In the genomic region with DNA sequence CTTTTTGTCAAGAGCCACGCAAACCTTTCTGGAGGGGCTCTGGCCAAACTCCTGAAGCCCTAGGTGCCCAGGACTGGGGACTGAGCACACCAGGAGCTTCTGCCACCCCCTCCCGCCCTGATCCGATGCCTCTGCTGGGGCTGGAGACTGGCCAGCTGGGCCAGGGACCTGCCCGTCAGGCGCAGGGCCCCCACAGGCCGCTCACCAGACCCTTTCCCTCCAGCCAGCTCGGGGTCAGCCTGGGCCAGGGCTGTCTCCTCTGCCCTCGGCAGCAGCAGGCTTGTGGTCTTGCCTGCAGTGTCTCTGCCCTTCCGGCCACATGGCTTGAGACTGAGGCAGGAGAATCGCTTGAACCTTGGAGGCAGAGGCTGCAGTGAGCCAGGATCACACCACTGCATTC, we compare ENCODE assay signal across 32 cellular contexts. TPM values are rescaled to one million over a fixed set of nuclear protein-coding genes. Genes with fewer than 3 reads are reported as not detected.
"Had no signal": no experiment of that assay in that cellular context is flagged by ENCODE, and none has a peak within 500 bp of the region (broad histone marks: within the 10 kb centered on the region; RNA-seq: fewer than 3 reads in every experiment).

No MANE protein-coding gene starts in this region.

- ATAC-seq: activated CD4-positive, alpha-beta T cell treated with anti-CD3 and anti-CD28 coated beads for 36 hours; activated CD8-positive, alpha-beta memory T cell treated with anti-CD3 and anti-CD28 coated beads, Interleukin-2, amount 10 ng/mL, durations not matched to agents 7 days and 5 days; activated CD8-positive, alpha-beta T cell treated with anti-CD3 and anti-CD28 coated beads, Interleukin-2, amount 10 ng/mL, durations not matched to agents 7 days and 5 days; activated naive CD8-positive, alpha-beta T cell treated with anti-CD3 and anti-CD28 coated beads, Interleukin-2, amount 50 U/mL, for 24 hours; effector memory CD8-positive, alpha-beta T cell; foreskin keratinocyte; gastrocnemius medialis had no signal

- H3K27me3 ChIP-seq: adrenal gland, ascending aorta, esophagus muscularis mucosa, foreskin keratinocyte, gastrocnemius medialis had no signal

- H3K4me3 ChIP-seq: adrenal gland, ascending aorta, esophagus muscularis mucosa, gastrocnemius medialis had no signal

- H3K9me3 ChIP-seq: adrenal gland, ascending aorta, esophagus muscularis mucosa, gastrocnemius medialis had no signal

- H3K27ac ChIP-seq: adrenal gland, ascending aorta, esophagus muscularis mucosa, foreskin keratinocyte, gastrocnemius medialis had no signal

- H3K4me1 ChIP-seq: adrenal gland, ascending aorta, esophagus muscularis mucosa, foreskin keratinocyte, gastrocnemius medialis had no signal

- DNase-seq: activated CD4-positive, alpha-beta memory T cell treated with anti-CD3 and anti-CD28 coated beads for 36 hours; activated CD4-positive, alpha-beta T cell treated with anti-CD3 and anti-CD28 coated beads for 36 hours; activated CD4-positive, alpha-beta T cell treated with anti-CD3 and anti-CD28 coated beads, Interleukin-2, amount 10 ng/mL, durations not matched to agents 24 days and 14 days; activated CD4-positive, CD25-positive, alpha-beta regulatory T cell; activated CD4-positive, CD25-positive, alpha-beta regulatory T cell treated with anti-CD3 and anti-CD28 coated beads, Interleukin-2, amount 50 U/mL, for 72 hours; activated CD8-positive, alpha-beta memory T cell treated with anti-CD3 and anti-CD28 coated beads, Interleukin-2, amount 10 ng/mL, durations not matched to agents 7 days and 5 days; activated CD8-positive, alpha-beta memory T cell treated with anti-CD3 and anti-CD28 coated beads, Interleukin-2, amount 50 U/mL, for 4 hours; activated CD8-positive, alpha-beta T cell treated with anti-CD3 and anti-CD28 coated beads, Interleukin-2, amount 10 ng/mL, durations not matched to agents 7 days and 5 days; activated gamma-delta T cell; activated naive CD4-positive, alpha-beta T cell treated with Interleukin-2 at 50 U/mL for 16 hours; activated naive CD8-positive, alpha-beta T cell treated with anti-CD3 and anti-CD28 coated beads for 36 hours; activated naive CD8-positive, alpha-beta T cell treated with anti-CD3 and anti-CD28 coated beads, Interleukin-2, amount 50 U/mL, for 24 hours; activated T-cell treated with anti-CD3 and anti-CD28 coated beads, Interleukin-2, amount 50 U/mL, for 1 hour; activated T-cell treated with anti-CD3 and anti-CD28 coated beads, Interleukin-2, amount 50 U/mL, for 48 hours; adrenal gland; caudate nucleus; cortex of kidney; dermis blood vessel endothelial cell; effector CD4-positive, alpha-beta T cell; effector memory CD8-positive, alpha-beta T cell; erythroblast; foreskin keratinocyte; gastrocnemius medialis; glutamatergic neuron; T-helper 2 cell had no signal

- FAIRE-seq: colon had no signal

RNA-seq across cellular contexts. Expression of a gene that starts 23.8 kb away (rescaled TPM):
- total RNA-seq: activated CD4-positive, alpha-beta memory T cell treated with anti-CD3 and anti-CD28 coated beads for 36 hours; activated CD4-positive, alpha-beta T cell treated with anti-CD3 and anti-CD28 coated beads, Interleukin-2, amount 10 ng/mL, durations not matched to agents 24 days and 14 days; activated CD8-positive, alpha-beta memory T cell treated with anti-CD3 and anti-CD28 coated beads for 36 hours; activated CD8-positive, alpha-beta memory T cell treated with anti-CD3 and anti-CD28 coated beads, Interleukin-2, amount 10 ng/mL, durations not matched to agents 7 days and 5 days; activated CD8-positive, alpha-beta T cell treated with anti-CD3 and anti-CD28 coated beads, Interleukin-2, amount 10 ng/mL, durations not matched to agents 7 days and 5 days; activated naive CD8-positive, alpha-beta T cell treated with anti-CD3 and anti-CD28 coated beads for 36 hours; activated T-helper 1 cell treated with anti-CD3 and anti-CD28 coated beads, Interleukin-12 subunit alpha, Interleukin-12 subunit beta, Interleukin-2, Interleukin-4 antibody, amounts not matched to agents 30 ng/mL and 10 ng/mL and 1 ng/mL, durations not matched to agents 14 hours and 24 hours and 36 hours; activated T-helper 2 cell treated with anti-CD3 and anti-CD28 coated beads, Interferon-gamma antibody, Interleukin-2, Interleukin-4, amounts not matched to agents 10 μg/mL and 5 μg/mL and 100 μg/mL, durations not matched to agents 14 hours and 24 hours and 36 hours; T-helper 1 cell treated with Interleukin-12 subunit alpha and Interleukin-12 subunit beta and Interleukin-4 antibody, amounts not matched to agents 30 ng/mL and 1 ng/mL, for 36 hours had no signal
